9 cellular contexts compared by ENCODE assay signal in the genomic region with DNA sequence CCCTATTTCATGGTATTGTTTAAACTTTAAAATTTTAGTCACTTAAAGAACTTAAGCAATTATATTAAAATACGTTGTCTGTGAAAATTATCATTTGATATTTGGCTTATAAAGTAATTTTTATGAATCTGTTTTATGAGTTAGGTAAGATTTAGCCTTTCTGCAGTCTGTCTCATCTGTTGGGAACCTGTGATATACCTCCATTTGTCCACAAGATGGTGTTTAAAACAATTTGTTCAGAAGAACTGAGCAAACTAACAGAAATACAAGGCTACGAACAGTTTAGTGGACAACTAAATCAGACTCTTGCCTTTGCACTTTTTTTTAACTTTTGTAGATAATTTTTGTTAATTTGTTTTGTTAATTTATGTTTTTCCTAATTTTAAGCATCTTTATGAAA.
DNase-seq lines count a peak whose midpoint lies in the region; ATAC-seq and TF ChIP-seq lines count a peak whose summit lies in the region.
"Had no signal": no experiment of that assay in that cellular context is flagged by ENCODE, and none has a peak within 500 bp of the region (broad histone marks: within the 10 kb centered on the region; RNA-seq: fewer than 3 reads in every experiment).

No MANE protein-coding gene starts in this region.

- no peaks in the 10 kb centered on the region for H3K36me3 ChIP-seq in psoas muscle (ENCODE audit: insufficient read depth in 1 of 2, low read depth in 1 of 2)

- no peak overlapping the region for H3K4me3 ChIP-seq in psoas muscle

- ATAC-seq in psoas muscle (no peak), GM18907 (IDR thresholded peaks at IDR 0.05; ENCODE audit: unreplicated experiment) (no peak), HG03521 (IDR thresholded peaks at IDR 0.05; ENCODE audit: unreplicated experiment) (no peak)

- WGBS in psoas muscle, 3 donors = 63 to 75% (median 64%) methylated on average over 2 of the region's 2 CpGs

- intact Hi-C loops in psoas muscle (cut with DNase I) = no loop called here

- TF ChIP-seq CTCF in psoas muscle (IDR thresholded peaks at IDR 0.05) = peak; percentile 17

- H3K27me3 ChIP-seq in psoas muscle (ENCODE audit: insufficient read depth in 3 of 3, low read length in 2 of 3) = peaks cover 0 to 2% (median 0%) of the 10 kb centered on the region in 3 donors

- no peaks in the 10 kb centered on the region for H3K4me1 ChIP-seq in psoas muscle

- no peaks in the 10 kb centered on the region for H3K9me3 ChIP-seq in psoas muscle

- no peak overlapping the region for H3K27ac ChIP-seq in psoas muscle

- DNase-seq in NCI-H2227 (lab: John Stamatoyannopoulos, UW; ENCODE audit: unreplicated experiment) (peak; percentile 14), NCI-H2227 treated with DMSO at 0.1 percent for 48 hours (lab: John Stamatoyannopoulos, UW) (no peak), M059J (ENCODE audit: low read depth) (peak; percentile 16), cerebellar cortex (ENCODE audit: low spot score) (peak; percentile 26), psoas muscle (no peak), NCI-H510A (lab: John Stamatoyannopoulos, UW) (no peak)
- DNase-seq: NCI-H187 treated with DMSO at 0.1 percent for 48 hours had no signal

Comparison
In these comparisons a context has a peak if more than half of its experiments do, and no peak if none do; other contexts are left out.
1. DNase-seq: peak in NCI-H2227 (single experiment), M059J (single experiment) and cerebellar cortex (single experiment); none in NCI-H2227 treated with DMSO at 0.1 percent for 48 hours (single experiment), psoas muscle (0 of 2) and NCI-H510A (single experiment).